Comparison of ENCODE assay signal across 8 cellular contexts in genomic region chr6:159725208-159725607, GRCh38. TPM values are rescaled to one million over a fixed set of nuclear protein-coding genes. Genes with fewer than 3 reads are reported as not detected.
A peak's percentile ranks its signal among the peaks of the same experiment; 100 is the strongest.
DNase-seq lines count a peak whose midpoint lies in the region; ATAC-seq, FAIRE-seq and TF ChIP-seq lines count a peak whose summit lies in the region.
"Not testable (repeated sequence)": the region's sequence is repeated elsewhere in the genome, so short reads cannot be mapped to it uniquely, and the experiment has no call there.

No MANE protein-coding gene starts in this region.

- H3K9me3 Mint-ChIP-seq in CD4-positive, alpha-beta memory T cell; activated CD4-positive, alpha-beta T cell treated with anti-CD3 and anti-CD28 coated beads for 36 hours (ENCODE audit: low read depth): not testable (repeated sequence)

- CTCF ChIA-PET in CD4-positive, alpha-beta memory T cell (lab: Charles Lee; ENCODE audit: partially characterized antibody) = interaction anchor here (3.2 kb wide), 1 partner anchor 64 kb away, joined by 15 read pairs; the partner anchor contains the start of genes MRPL18 and TCP1
- CTCF ChIA-PET in OCI-LY7 (lab: Charles Lee; ENCODE audit: unreplicated experiment) = not testable (repeated sequence)
- CTCF ChIA-PET in activated CD4-positive, alpha-beta T cell treated with anti-CD3 and anti-CD28 coated beads for 36 hours (lab: Charles Lee) = interaction anchor here (0.6 to 1.4 kb wide), 2 partner anchors 24 to 41 kb away, joined by 3 to 4 read pairs; no protein-coding TSS in a partner anchor
- CTCF ChIA-PET in GM12878 (lab: Yijun Ruan, JAX) = interaction anchor here (1.2 to 5.4 kb wide), 4 partner anchors 12 to 127 kb away, joined by 3 to 27 read pairs (median 4); partner anchors contain the start of gene SOD2

- H3K4me3 ChIP-seq in CD4-positive, alpha-beta memory T cell (ENCODE audit: low read length in 2 of 2); GM12878; neural cell (ENCODE audit: low read length): not testable (repeated sequence)
- 0 out of 2 replicates have a peak overlapping the region, but pooled peaks have one; percentile 93 for H3K4me3 ChIP-seq in HUES6 (ENCODE audit: low read depth, low read length)
- peak overlapping the region; percentile 91 for H3K4me3 ChIP-seq in OCI-LY7 (ENCODE audit: low read depth, low read length, poor library complexity, severe bottlenecking)
- H3K4me3 ChIP-seq in iPS-20b (ENCODE audit: low read length) = peak overlapping the region; percentile 97
- H3K4me3 ChIP-seq in smooth muscle cell = peak overlapping the region; percentile 77

- H3K9me3 ChIP-seq in CD4-positive, alpha-beta memory T cell (ENCODE audit: control insufficient read depth in 1 of 2, low read length in 2 of 2); HUES6 (ENCODE audit: control insufficient read depth, insufficient read depth, low read depth, low read length); OCI-LY7 (ENCODE audit: low read length); GM12878 (replicated peaks; ENCODE audit: control insufficient read depth, insufficient read depth, low read length); iPS-20b (ENCODE audit: insufficient read depth, low read depth, low read length); neural cell (ENCODE audit: low read length); smooth muscle cell (replicated peaks; ENCODE audit: low read depth): not testable (repeated sequence)

- RAD21 ChIA-PET in GM12878 (lab: Charles Lee; ENCODE audit: unreplicated experiment) = interaction anchor here (1.2 to 5.1 kb wide), 2 partner anchors 12 to 64 kb away, joined by 4 to 52 read pairs; partner anchors contain the start of genes MRPL18 and TCP1

- SMC1A ChIA-PET in GM12878 (lab: Charles Lee; ENCODE audit: uncharacterized antibody, unreplicated experiment) = interaction anchor here (0.5 to 11.1 kb wide), 4 partner anchors 9 to 255 kb away, joined by 3 to 108 read pairs (median 10); partner anchors contain the start of genes MRPL18 and TCP1

- peaks cover 22 to 58% (median 39%) of the 10 kb centered on the region in 4 donors for H3K4me1 Mint-ChIP-seq in CD4-positive, alpha-beta memory T cell
- peaks cover 31% of the 10 kb centered on the region for H3K4me1 Mint-ChIP-seq in activated CD4-positive, alpha-beta T cell treated with anti-CD3 and anti-CD28 coated beads for 36 hours

- not testable (repeated sequence) for TF ChIP-seq POLR2A in GM12878 (IDR thresholded peaks at IDR 0.05; ENCODE audit: low read depth, low read length)

- TF ChIP-seq CTCF in OCI-LY7 (conservative IDR thresholded peaks at IDR 0.05; ENCODE audit: low read length); GM12878 (IDR thresholded peaks at IDR 0.05 in 2 of 3, conservative IDR thresholded peaks at IDR 0.05 in 1 of 3; ENCODE audit: control insufficient read depth in 2 of 3, extremely low read depth in 1 of 3, insufficient read depth in 1 of 3, low read depth in 3 of 3, low read length in 3 of 3); neural cell (IDR thresholded peaks at IDR 0.05; ENCODE audit: poor library complexity, severe bottlenecking); smooth muscle cell (IDR thresholded peaks at IDR 0.05; ENCODE audit: borderline replicate concordance, insufficient read depth, poor library complexity, severe bottlenecking): not testable (repeated sequence)

- H3K4me2 ChIP-seq in OCI-LY7 (ENCODE audit: low read length) (peak overlapping the region; percentile 95), GM12878 (ENCODE audit: control insufficient read depth, insufficient read depth) (peak overlapping the region; percentile 66), neural cell (ENCODE audit: low read length) (peak overlapping the region; percentile 17), smooth muscle cell (peak overlapping the region; percentile 94)

- H3K79me2 ChIP-seq in OCI-LY7 (ENCODE audit: insufficient read depth, low read depth, low read length) (peaks cover 76% of the 10 kb centered on the region), GM12878 (ENCODE audit: control insufficient read depth, insufficient read depth, low read length) (peaks cover 71% of the 10 kb centered on the region), neural cell (replicated peaks; ENCODE audit: insufficient read depth, low read length) (peaks cover 56% of the 10 kb centered on the region), smooth muscle cell (ENCODE audit: low read depth) (peaks cover 75% of the 10 kb centered on the region)

- H3F3A ChIP-seq in neural cell (ENCODE audit: insufficient read depth, low read length, poor library complexity, severe bottlenecking); smooth muscle cell (ENCODE audit: low read depth): not testable (repeated sequence)

- H3K9me2 ChIP-seq in OCI-LY7 (ENCODE audit: insufficient read depth, low read length); neural cell (ENCODE audit: insufficient read depth, low read length): not testable (repeated sequence)

- intact Hi-C loops in CD4-positive, alpha-beta memory T cell (cut with micrococcal nuclease); activated CD4-positive, alpha-beta T cell treated with anti-CD3 and anti-CD28 coated beads for 36 hours (cut with DNase I, micrococcal nuclease): not testable (repeated sequence)
- intact Hi-C loops in OCI-LY7 (cut with micrococcal nuclease; ENCODE audit: unreplicated experiment) = loop anchor here (10.0 kb wide), 1 partner anchor 920 kb away; no protein-coding TSS in a partner anchor
- intact Hi-C loops in GM12878 (cut with micrococcal nuclease; ENCODE audit: unreplicated experiment) = loop anchor here (5.0 kb wide), 1 partner anchor 207 kb away; no protein-coding TSS in a partner anchor

- not testable (repeated sequence) for ATAC-seq in activated CD4-positive, alpha-beta T cell treated with anti-CD3 and anti-CD28 coated beads for 36 hours; GM12878

- H3K4me1 ChIP-seq in CD4-positive, alpha-beta memory T cell (ENCODE audit: insufficient read depth, low read length) = peaks cover 46% of the 10 kb centered on the region
- not testable (repeated sequence) for H3K4me1 ChIP-seq in HUES6 (ENCODE audit: control insufficient read depth, insufficient read depth, low read length); GM12878 (ENCODE audit: control insufficient read depth, insufficient read depth, low read length)
- H3K4me1 ChIP-seq in OCI-LY7 (ENCODE audit: insufficient read depth, low read length, poor library complexity, severe bottlenecking) = peaks cover 20% of the 10 kb centered on the region
- H3K4me1 ChIP-seq in iPS-20b (ENCODE audit: insufficient read depth, low read length) = peaks cover 16% of the 10 kb centered on the region; the same call in 1 of the 2 replicates
- peaks cover 23% of the 10 kb centered on the region for H3K4me1 ChIP-seq in smooth muscle cell (ENCODE audit: low read depth)

- H3K36me3 ChIP-seq in CD4-positive, alpha-beta memory T cell (ENCODE audit: insufficient read depth, low read length); HUES6 (ENCODE audit: control insufficient read depth, insufficient read depth, low read length); GM12878 (ENCODE audit: control insufficient read depth in 2 of 2, insufficient read depth in 2 of 2, low read length in 1 of 2); iPS-20b (ENCODE audit: insufficient read depth, low read depth, low read length); neural cell (ENCODE audit: insufficient read depth, low read length); smooth muscle cell (ENCODE audit: low read depth): not testable (repeated sequence)
- H3K36me3 ChIP-seq in OCI-LY7 (ENCODE audit: insufficient read depth, low read length) = peaks cover 51% of the 10 kb centered on the region

- peaks cover 11 to 28% of the 10 kb centered on the region in 2 donors for H3K36me3 Mint-ChIP-seq in CD4-positive, alpha-beta memory T cell
- peaks cover 32% of the 10 kb centered on the region for H3K36me3 Mint-ChIP-seq in activated CD4-positive, alpha-beta T cell treated with anti-CD3 and anti-CD28 coated beads for 36 hours (ENCODE audit: low read depth)

- in situ Hi-C loops in GM12878 (cut with MboI) = not testable (repeated sequence)

- not testable (repeated sequence) for H3K27me3 Mint-ChIP-seq in CD4-positive, alpha-beta memory T cell; activated CD4-positive, alpha-beta T cell treated with anti-CD3 and anti-CD28 coated beads for 36 hours

- not testable (repeated sequence) for TF ChIP-seq RAD21 in GM12878 (IDR thresholded peaks at IDR 0.05; ENCODE audit: insufficient read depth, low read depth, low read length); neural cell (conservative IDR thresholded peaks at IDR 0.05)

- DNase-seq in CD4-positive, alpha-beta memory T cell; OCI-LY7 (ENCODE audit: low spot score); activated CD4-positive, alpha-beta T cell treated with anti-CD3 and anti-CD28 coated beads for 36 hours; GM12878 (ENCODE audit: low read depth, low spot score); smooth muscle cell (lab: John Stamatoyannopoulos, UW; ENCODE audit: unreplicated experiment): not testable (repeated sequence)

- not testable (repeated sequence) for H3K9ac ChIP-seq in HUES6 (ENCODE audit: low read length); GM12878 (ENCODE audit: control insufficient read depth, insufficient read depth, low read length); iPS-20b (ENCODE audit: low read depth, low read length); neural cell (ENCODE audit: low read length); smooth muscle cell (ENCODE audit: low read depth)

- POLR2A ChIA-PET in CD4-positive, alpha-beta memory T cell (lab: Charles Lee; ENCODE audit: partially characterized antibody) = interaction anchor here (2.5 to 8.3 kb wide), 4 partner anchors 12 to 64 kb away, joined by 14 to 240 read pairs (median 92); partner anchors contain the start of genes MRPL18, SOD2 and TCP1
- POLR2A ChIA-PET in OCI-LY7 (lab: Charles Lee) = interaction anchor here (0.6 to 4.9 kb wide), 6 partner anchors 10 to 474 kb away, joined by 3 to 48 read pairs (median 6); partner anchors contain the start of genes MRPL18 and TCP1
- POLR2A ChIA-PET in activated CD4-positive, alpha-beta T cell treated with anti-CD3 and anti-CD28 coated beads for 36 hours (lab: Charles Lee) = interaction anchor here (2.5 to 4.2 kb wide), 2 partner anchors 31 to 64 kb away, joined by 23 to 44 read pairs; partner anchors contain the start of genes MRPL18 and TCP1
- POLR2A ChIA-PET in GM12878 (lab: Charles Lee) = interaction anchor here (0.6 to 6.8 kb wide), 9 partner anchors 9 to 1147 kb away, joined by 3 to 85 read pairs (median 3); partner anchors contain the start of genes ACAT2, MRPL18 and TCP1

- not testable (repeated sequence) for FAIRE-seq in GM12878 (lab: Jason Lieb, UNC)

- TF ChIP-seq EP300 in GM12878 (IDR thresholded peaks at IDR 0.05; ENCODE audit: borderline replicate concordance in 1 of 2, control insufficient read depth in 1 of 2, low read depth in 2 of 2, low read length in 2 of 2); neural cell (conservative IDR thresholded peaks at IDR 0.05; ENCODE audit: poor library complexity, severe bottlenecking): not testable (repeated sequence)

- peak overlapping the region in 5 of 7 donors; percentile 43 to 99 (median 62) for H3K27ac Mint-ChIP-seq in CD4-positive, alpha-beta memory T cell
- H3K27ac Mint-ChIP-seq in activated CD4-positive, alpha-beta T cell treated with anti-CD3 and anti-CD28 coated beads for 36 hours = not testable (repeated sequence)

- not testable (repeated sequence) for H3K27me3 ChIP-seq in CD4-positive, alpha-beta memory T cell (ENCODE audit: insufficient read depth, low read length); HUES6 (ENCODE audit: control insufficient read depth, insufficient read depth, low read length); GM12878 (replicated peaks in 1 of 2; ENCODE audit: control insufficient read depth in 2 of 2, insufficient read depth in 2 of 2, low read length in 1 of 2); iPS-20b (ENCODE audit: insufficient read depth, low read length); neural cell (ENCODE audit: insufficient read depth, low read depth, low read length); smooth muscle cell (ENCODE audit: low read depth)

- WGBS in GM12878 (ENCODE audit: insufficient coverage, insufficient replicate concordance, low lambda C conversion rate, missing lambda C conversion rate) = 96% methylated on average over 3 of the region's 3 CpGs
- WGBS in smooth muscle cell (ENCODE audit: low lambda C conversion rate) = 96% methylated on average over 3 of the region's 3 CpGs

- peak overlapping the region in 3 of 8 donors; percentile 13 to 29 (median 20) for H3K4me3 Mint-ChIP-seq in CD4-positive, alpha-beta memory T cell
- peak overlapping the region; percentile 8 for H3K4me3 Mint-ChIP-seq in activated CD4-positive, alpha-beta T cell treated with anti-CD3 and anti-CD28 coated beads for 36 hours

- H2AFZ ChIP-seq in OCI-LY7 (ENCODE audit: low read length); GM12878 (ENCODE audit: control insufficient read depth, low read depth, low read length); neural cell (ENCODE audit: low read depth, low read length); smooth muscle cell (ENCODE audit: low read depth): not testable (repeated sequence)

- not testable (repeated sequence) for BruUV-seq in OCI-LY7 (replicated peaks; lab: Mats Ljungman, UMichigan); GM12878 (replicated peaks; lab: Mats Ljungman, UMichigan)

- H4K20me1 ChIP-seq in OCI-LY7 (ENCODE audit: insufficient read depth, low read length) = peaks cover 25% of the 10 kb centered on the region
- H4K20me1 ChIP-seq in GM12878 (ENCODE audit: control insufficient read depth, insufficient read depth); neural cell (ENCODE audit: insufficient read depth): not testable (repeated sequence)
- peaks cover 24% of the 10 kb centered on the region for H4K20me1 ChIP-seq in smooth muscle cell (ENCODE audit: low read depth)

- not testable (repeated sequence) for H3K27ac ChIP-seq in CD4-positive, alpha-beta memory T cell (ENCODE audit: low read depth, low read length); HUES6 (ENCODE audit: low read depth, low read length); OCI-LY7 (ENCODE audit: low read depth, low read length, poor library complexity, severe bottlenecking); GM12878 (ENCODE audit: control insufficient read depth, insufficient read depth); iPS-20b (ENCODE audit: low read length); smooth muscle cell (ENCODE audit: low read depth)
- H3K27ac ChIP-seq in neural cell (ENCODE audit: low read length) = peak overlapping the region; percentile 99

RNA-seq across cellular contexts. Expression of gene WTAP, which starts 2.1 kb away (rescaled TPM):
- total RNA-seq in CD4-positive, alpha-beta memory T cell = 100 to 1,000 TPM; 151 to 159 TPM
- polyA plus RNA-seq in CD4-positive, alpha-beta memory T cell = 100 to 1,000 TPM; 140 to 149 TPM
- 93.3 and 99.3 TPM in 2 replicates for total RNA-seq in OCI-LY7 (2014; rRNA removed; shearing (Covaris generic))
- total RNA-seq in OCI-LY7 (2022) (115 and 117 TPM in 2 replicates), GM12878 (2014; rRNA removed) (65.1 and 74.3 TPM in 2 replicates), GM12878 (2014; rRNA removed; fragmentation: Illumina TruSeq; extraction: Trizol) (80.8 and 83.8 TPM in 2 replicates), GM12878 (2021) (73.0 and 79.0 TPM in 2 replicates), smooth muscle cell (90.2 and 94.1 TPM in 2 replicates)
- 10 to 100 TPM; 87.2 to 91.5 TPM for total RNA-seq in activated CD4-positive, alpha-beta T cell treated with anti-CD3 and anti-CD28 coated beads for 36 hours
- total RNA-seq in GM12878 (2013; cell fraction: nucleolus; rRNA removed) = 152 and 161 TPM in 2 replicates
- 48.7 TPM for polyA plus RNA-seq in GM12878 (2011; ENCODE audit: low read depth)
- polyA plus RNA-seq in GM12878 (2011; rRNA removed) (38.7 and 52.9 TPM in 2 replicates), GM12878 (2014; fragmentation: Illumina TruSeq; extraction: Trizol) (90.2 and 105 TPM in 2 replicates), GM12878 (2014; fragmentation: Nextera tagmentation; extraction: Ambion mirVana) (100 to 1,000 TPM; 102 to 132 TPM), GM12878 (2014; rRNA removed) (46.7 and 52.0 TPM in 2 replicates), GM12878 (2016; fragmentation: Nextera tagmentation; extraction: Ambion mirVana) (10 to 100 TPM; 82.3 to 95.7 TPM), neural cell (94.1 and 98.3 TPM in 2 replicates), smooth muscle cell (39.4 and 56.8 TPM in 2 replicates)
- 19.7 and 25.0 TPM in 2 replicates for polyA plus RNA-seq in GM12878 (2011; cell fraction: cytosol; rRNA removed)
- 25.7 and 27.7 TPM in 2 replicates for polyA plus RNA-seq in GM12878 (2011; cell fraction: nucleus; rRNA removed)
- 59.1 and 59.4 TPM in 2 replicates for polyA plus RNA-seq in GM12878 (2012)
- polyA minus RNA-seq in GM12878 (2011; rRNA and poly(A)+ RNA removed) = 51.0 and 64.1 TPM in 2 replicates
- 21.7 and 23.9 TPM in 2 replicates for polyA minus RNA-seq in GM12878 (2011; cell fraction: cytosol; rRNA and poly(A)+ RNA removed)
- 34.9 and 60.9 TPM in 2 replicates for polyA minus RNA-seq in GM12878 (2011; cell fraction: nucleus; rRNA and poly(A)+ RNA removed)
- polyA minus RNA-seq in neural cell = 164 and 177 TPM in 2 replicates

RNA-seq across cellular contexts. Expression of gene SOD2, which starts 32.2 kb away (rescaled TPM):
- total RNA-seq in CD4-positive, alpha-beta memory T cell = 100 to 1,000 TPM; 128 to 131 TPM
- 100 to 1,000 TPM; 121 to 161 TPM for polyA plus RNA-seq in CD4-positive, alpha-beta memory T cell
- 29.7 and 36.4 TPM in 2 replicates for total RNA-seq in OCI-LY7 (2014; rRNA removed; shearing (Covaris generic))
- total RNA-seq in OCI-LY7 (2022) (49.2 and 51.8 TPM in 2 replicates), GM12878 (2014; rRNA removed) (39.8 and 40.5 TPM in 2 replicates), GM12878 (2014; rRNA removed; fragmentation: Illumina TruSeq; extraction: Trizol) (34.4 and 37.8 TPM in 2 replicates), GM12878 (2021) (46.4 and 50.5 TPM in 2 replicates), smooth muscle cell (68.4 and 69.4 TPM in 2 replicates)
- total RNA-seq in activated CD4-positive, alpha-beta T cell treated with anti-CD3 and anti-CD28 coated beads for 36 hours = 100 to 1,000 TPM in 1 of 2 experiments, 10 to 100 TPM in 1; 90.6 to 105 TPM
- 16.2 and 17.1 TPM in 2 replicates for total RNA-seq in GM12878 (2013; cell fraction: nucleolus; rRNA removed)
- 21.0 TPM for polyA plus RNA-seq in GM12878 (2011; ENCODE audit: low read depth)
- polyA plus RNA-seq in GM12878 (2011; rRNA removed) (42.3 and 43.8 TPM in 2 replicates), GM12878 (2014; fragmentation: Illumina TruSeq; extraction: Trizol) (33.3 and 44.2 TPM in 2 replicates), GM12878 (2014; fragmentation: Nextera tagmentation; extraction: Ambion mirVana) (10 to 100 TPM; 12.1 to 20.9 TPM), GM12878 (2014; rRNA removed) (36.2 and 37.7 TPM in 2 replicates), GM12878 (2016; fragmentation: Nextera tagmentation; extraction: Ambion mirVana) (10 to 100 TPM; 48.6 to 55.8 TPM), neural cell (117 and 137 TPM in 2 replicates), smooth muscle cell (53.2 and 72.0 TPM in 2 replicates)
- polyA plus RNA-seq in GM12878 (2011; cell fraction: cytosol; rRNA removed) = 35.0 and 38.5 TPM in 2 replicates
- polyA plus RNA-seq in GM12878 (2011; cell fraction: nucleus; rRNA removed) = 15.0 and 18.2 TPM in 2 replicates
- 26.9 and 27.8 TPM in 2 replicates for polyA plus RNA-seq in GM12878 (2012)
- 37.2 and 48.3 TPM in 2 replicates for polyA minus RNA-seq in GM12878 (2011; rRNA and poly(A)+ RNA removed)
- 14.0 and 19.4 TPM in 2 replicates for polyA minus RNA-seq in GM12878 (2011; cell fraction: cytosol; rRNA and poly(A)+ RNA removed)
- polyA minus RNA-seq in GM12878 (2011; cell fraction: nucleus; rRNA and poly(A)+ RNA removed) = 6.9 and 11.0 TPM in 2 replicates
- 107 and 186 TPM in 2 replicates for polyA minus RNA-seq in neural cell

RNA-seq across cellular contexts. Expression of gene ACAT2, which starts 36.6 kb away (rescaled TPM):
- total RNA-seq in CD4-positive, alpha-beta memory T cell = 10 to 100 TPM; 30.5 to 30.9 TPM
- polyA plus RNA-seq in CD4-positive, alpha-beta memory T cell = 10 to 100 TPM; 43.5 to 53.2 TPM
- 39.4 and 42.4 TPM in 2 replicates for total RNA-seq in OCI-LY7 (2014; rRNA removed; shearing (Covaris generic))
- 90.1 and 110 TPM in 2 replicates for total RNA-seq in OCI-LY7 (2022)
- 10 to 100 TPM; 55.0 to 82.1 TPM for total RNA-seq in activated CD4-positive, alpha-beta T cell treated with anti-CD3 and anti-CD28 coated beads for 36 hours
- 37.0 and 39.7 TPM in 2 replicates for total RNA-seq in GM12878 (2013; cell fraction: nucleolus; rRNA removed)
- 87.9 and 93.3 TPM in 2 replicates for total RNA-seq in GM12878 (2014; rRNA removed)
- total RNA-seq in GM12878 (2014; rRNA removed; fragmentation: Illumina TruSeq; extraction: Trizol) = 116 and 119 TPM in 2 replicates
- total RNA-seq in GM12878 (2021) = 128 and 139 TPM in 2 replicates
- 47.7 TPM for polyA plus RNA-seq in GM12878 (2011; ENCODE audit: low read depth)
- polyA plus RNA-seq in GM12878 (2011; rRNA removed) = 227 and 257 TPM in 2 replicates
- 105 and 107 TPM in 2 replicates for polyA plus RNA-seq in GM12878 (2011; cell fraction: cytosol; rRNA removed)
- 68.8 and 81.2 TPM in 2 replicates for polyA plus RNA-seq in GM12878 (2011; cell fraction: nucleus; rRNA removed)
- 55.3 and 81.1 TPM in 2 replicates for polyA plus RNA-seq in GM12878 (2012)
- polyA plus RNA-seq in GM12878 (2014; fragmentation: Illumina TruSeq; extraction: Trizol) = 98.9 and 134 TPM in 2 replicates
- polyA plus RNA-seq in GM12878 (2014; fragmentation: Nextera tagmentation; extraction: Ambion mirVana) = 100 to 1,000 TPM; 249 to 257 TPM
- polyA plus RNA-seq in GM12878 (2014; rRNA removed) = 93.4 and 105 TPM in 2 replicates
- 100 to 1,000 TPM; 137 to 150 TPM for polyA plus RNA-seq in GM12878 (2016; fragmentation: Nextera tagmentation; extraction: Ambion mirVana)
- 113 and 140 TPM in 2 replicates for polyA minus RNA-seq in GM12878 (2011; rRNA and poly(A)+ RNA removed)
- polyA minus RNA-seq in GM12878 (2011; cell fraction: cytosol; rRNA and poly(A)+ RNA removed) = 29.1 and 45.0 TPM in 2 replicates
- polyA minus RNA-seq in GM12878 (2011; cell fraction: nucleus; rRNA and poly(A)+ RNA removed) = 39.4 and 46.5 TPM in 2 replicates
- 143 and 145 TPM in 2 replicates for polyA plus RNA-seq in neural cell
- polyA minus RNA-seq in neural cell = 71.6 and 85.5 TPM in 2 replicates
- total RNA-seq in smooth muscle cell = 21.5 and 25.3 TPM in 2 replicates
- 51.0 and 82.5 TPM in 2 replicates for polyA plus RNA-seq in smooth muscle cell

Comparison
In these comparisons a context has a peak if more than half of its experiments do, and no peak if none do; other contexts are left out.
1. H3K4me2 ChIP-seq: peak in every context shown above with its lines; median percentile 95 in OCI-LY7; 94 in smooth muscle cell; 66 in GM12878; 17 in neural cell.